ENCODE assay signal across 8 cellular contexts in the genomic region with DNA sequence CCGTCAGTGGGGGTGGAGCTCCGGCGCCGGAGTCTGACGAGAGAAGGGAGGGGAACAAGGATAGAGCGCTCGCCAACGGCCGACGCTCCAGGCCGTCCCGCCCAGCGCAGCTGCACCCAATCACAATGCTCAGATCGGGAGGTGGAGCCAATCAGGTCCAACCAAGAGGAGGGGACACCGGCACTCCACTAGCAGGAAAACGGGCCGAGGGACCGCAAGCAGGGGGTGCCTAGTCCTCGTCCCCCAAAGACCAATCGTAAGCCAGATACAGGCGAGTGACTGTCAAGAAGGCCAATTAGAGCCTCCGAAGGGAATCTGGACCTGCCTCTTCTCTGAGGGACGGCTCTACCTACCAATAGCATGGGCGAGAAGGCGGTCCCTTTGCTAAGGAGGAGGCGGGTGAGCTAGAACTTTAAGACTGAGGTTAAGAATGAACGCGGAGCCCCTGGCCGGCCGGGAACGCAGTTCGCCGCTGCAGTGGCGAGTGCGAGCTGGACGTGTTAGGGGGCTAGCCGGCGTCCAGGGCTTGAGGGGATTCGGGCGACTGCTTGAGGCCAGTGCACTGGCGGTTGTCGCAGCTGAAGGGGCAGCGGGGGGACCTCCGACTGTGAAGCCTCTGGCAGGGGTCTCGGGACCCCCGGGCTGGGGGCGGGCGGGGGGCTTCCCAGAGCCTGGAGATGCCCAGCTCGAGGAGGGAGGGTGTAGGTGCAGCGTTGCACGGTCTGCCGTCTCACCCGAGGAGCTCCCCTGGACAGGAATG. TPM values are rescaled to one million over a fixed set of nuclear protein-coding genes. Genes with fewer than 3 reads are reported as not detected.
DNase-seq lines count a peak whose midpoint lies in the region; ATAC-seq and TF ChIP-seq lines count a peak whose summit lies in the region.

A gene with protein sequence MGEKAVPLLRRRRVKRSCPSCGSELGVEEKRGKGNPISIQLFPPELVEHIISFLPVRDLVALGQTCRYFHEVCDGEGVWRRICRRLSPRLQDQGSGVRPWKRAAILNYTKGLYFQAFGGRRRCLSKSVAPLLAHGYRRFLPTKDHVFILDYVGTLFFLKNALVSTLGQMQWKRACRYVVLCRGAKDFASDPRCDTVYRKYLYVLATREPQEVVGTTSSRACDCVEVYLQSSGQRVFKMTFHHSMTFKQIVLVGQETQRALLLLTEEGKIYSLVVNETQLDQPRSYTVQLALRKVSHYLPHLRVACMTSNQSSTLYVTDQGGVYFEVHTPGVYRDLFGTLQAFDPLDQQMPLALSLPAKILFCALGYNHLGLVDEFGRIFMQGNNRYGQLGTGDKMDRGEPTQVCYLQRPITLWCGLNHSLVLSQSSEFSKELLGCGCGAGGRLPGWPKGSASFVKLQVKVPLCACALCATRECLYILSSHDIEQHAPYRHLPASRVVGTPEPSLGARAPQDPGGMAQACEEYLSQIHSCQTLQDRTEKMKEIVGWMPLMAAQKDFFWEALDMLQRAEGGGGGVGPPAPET (plus strand): TSS at position 63 of the 760 bp plus-strand sequence. CDS start 298 bp downstream, at position 361.

- peak; percentile 87 for ATAC-seq in HG03378 (IDR thresholded peaks at IDR 0.05; ENCODE audit: unreplicated experiment)

- DNase-seq in AML-193 (lab: John Stamatoyannopoulos, UW), result peak; percentile 99
- peak; percentile 99 for DNase-seq in NCI-H446 treated with DMSO at 0.1 percent for 48 hours (lab: John Stamatoyannopoulos, UW)
- DNase-seq in activated CD4-positive, CD25-positive, alpha-beta regulatory T cell treated with anti-CD3 and anti-CD28 coated beads, Interleukin-2, amount 50 U/mL, for 72 hours, result peak; percentile 99
- peak; percentile 100 for DNase-seq in cerebellum (ENCODE audit: low spot score)
- DNase-seq in islet precursor cell, result peak; percentile 100
- peak; percentile 96 for DNase-seq in stimulated activated CD4-positive, alpha-beta T cell treated with anti-CD3 and anti-CD28 coated beads, Interleukin-12 subunit alpha, Interleukin-12 subunit beta, amount 100 ng/mL, for 4 hours

- TF ChIP-seq POLR2A in GM19099 (IDR thresholded peaks at IDR 0.05; ENCODE audit: extremely low read depth, insufficient read length, low read depth), result peak; percentile 68

RNA-seq across cellular contexts. Expression of the gene that starts here (rescaled TPM):
- total RNA-seq in cerebellum, result 0.45 TPM

Comparison
In these comparisons a context has a peak if more than half of its experiments do, and no peak if none do; other contexts are left out.
1. Peak in every context shown above with its lines: DNase-seq and ATAC-seq.
2. Peak in DNase-seq in cerebellum; RNA of the gene not detected or under 1 TPM.